ENCODE assay signal across 2 cellular contexts in the genomic region with DNA sequence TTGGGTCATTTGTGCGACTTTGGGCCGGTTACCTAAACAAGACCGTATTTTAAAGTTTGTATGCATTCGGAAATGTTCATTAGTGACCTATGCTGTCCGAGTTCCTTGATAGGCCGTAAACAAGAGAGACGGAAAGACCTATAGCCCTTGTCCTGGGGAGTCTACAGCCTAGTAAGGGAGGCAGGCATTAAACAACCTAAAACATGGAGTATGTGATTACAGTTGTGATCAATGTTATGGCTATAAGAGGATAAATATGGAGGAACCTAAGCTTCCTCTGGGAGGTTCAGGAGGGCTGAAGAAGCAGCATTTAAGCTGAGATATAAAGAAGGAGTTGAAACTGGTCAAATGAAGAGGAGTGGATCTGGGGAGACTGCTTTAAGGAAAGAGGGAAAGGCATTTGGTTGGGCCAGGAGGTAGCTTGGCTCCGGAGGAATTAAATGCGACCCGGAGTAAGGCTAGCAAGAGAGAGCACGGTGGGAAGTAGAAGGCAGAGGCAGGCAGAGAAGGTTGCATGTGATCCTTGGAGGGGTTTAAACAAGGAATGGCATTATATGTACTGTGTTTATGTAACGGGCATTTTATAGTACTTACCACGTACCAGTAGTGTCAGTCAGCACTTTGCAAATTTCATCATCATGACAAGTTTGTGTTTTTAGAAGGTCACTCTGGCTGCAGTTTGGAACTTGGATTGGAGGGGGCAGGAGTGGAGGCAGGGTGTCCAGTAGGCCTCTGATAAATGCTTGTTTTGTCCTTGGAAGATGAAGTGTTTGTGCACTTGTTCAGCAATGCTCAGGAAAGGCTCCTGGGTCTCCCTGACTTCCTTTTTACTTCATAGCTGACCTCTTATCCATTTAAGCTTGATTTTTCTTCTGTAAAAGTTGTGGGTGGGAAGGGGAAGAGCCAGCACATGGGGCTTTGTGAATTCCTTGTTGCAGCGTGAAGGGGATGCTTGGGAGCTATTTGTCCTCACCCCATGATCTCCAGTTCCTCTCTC.
TF ChIP-seq lines count a peak whose summit lies in the region.

No MANE protein-coding gene starts in this region.

TF ChIP-seq in SK-N-SH, 30 proteins besides CTCF, POLR2A, EP300 and RAD21 (continued from another document):
- TF ChIP-seq, protein P1, sequence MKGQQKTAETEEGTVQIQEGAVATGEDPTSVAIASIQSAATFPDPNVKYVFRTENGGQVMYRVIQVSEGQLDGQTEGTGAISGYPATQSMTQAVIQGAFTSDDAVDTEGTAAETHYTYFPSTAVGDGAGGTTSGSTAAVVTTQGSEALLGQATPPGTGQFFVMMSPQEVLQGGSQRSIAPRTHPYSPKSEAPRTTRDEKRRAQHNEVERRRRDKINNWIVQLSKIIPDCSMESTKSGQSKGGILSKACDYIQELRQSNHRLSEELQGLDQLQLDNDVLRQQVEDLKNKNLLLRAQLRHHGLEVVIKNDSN (IDR thresholded peaks at IDR 0.05; ENCODE audit: borderline replicate concordance, low read depth), result no peak
- TF ChIP-seq NFIC (IDR thresholded peaks at IDR 0.05; ENCODE audit: borderline replicate concordance) (no peak), CHD2 (IDR thresholded peaks at IDR 0.05; ENCODE audit: low read length, partially characterized antibody) (no peak), RCOR1 (IDR thresholded peaks at IDR 0.05; ENCODE audit: low read length) (no peak), FOXM1 (IDR thresholded peaks at IDR 0.05; ENCODE audit: low read depth) (no peak), MEF2A (IDR thresholded peaks at IDR 0.05; ENCODE audit: borderline replicate concordance, low read depth) (no peak), NRF1 (IDR thresholded peaks at IDR 0.05; ENCODE audit: low read depth, low read length) (no peak)
- TF ChIP-seq, protein P2, sequence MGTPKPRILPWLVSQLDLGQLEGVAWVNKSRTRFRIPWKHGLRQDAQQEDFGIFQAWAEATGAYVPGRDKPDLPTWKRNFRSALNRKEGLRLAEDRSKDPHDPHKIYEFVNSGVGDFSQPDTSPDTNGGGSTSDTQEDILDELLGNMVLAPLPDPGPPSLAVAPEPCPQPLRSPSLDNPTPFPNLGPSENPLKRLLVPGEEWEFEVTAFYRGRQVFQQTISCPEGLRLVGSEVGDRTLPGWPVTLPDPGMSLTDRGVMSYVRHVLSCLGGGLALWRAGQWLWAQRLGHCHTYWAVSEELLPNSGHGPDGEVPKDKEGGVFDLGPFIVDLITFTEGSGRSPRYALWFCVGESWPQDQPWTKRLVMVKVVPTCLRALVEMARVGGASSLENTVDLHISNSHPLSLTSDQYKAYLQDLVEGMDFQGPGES (IDR thresholded peaks at IDR 0.05; ENCODE audit: low read depth, low read length), result no peak
- TF ChIP-seq, protein P3, sequence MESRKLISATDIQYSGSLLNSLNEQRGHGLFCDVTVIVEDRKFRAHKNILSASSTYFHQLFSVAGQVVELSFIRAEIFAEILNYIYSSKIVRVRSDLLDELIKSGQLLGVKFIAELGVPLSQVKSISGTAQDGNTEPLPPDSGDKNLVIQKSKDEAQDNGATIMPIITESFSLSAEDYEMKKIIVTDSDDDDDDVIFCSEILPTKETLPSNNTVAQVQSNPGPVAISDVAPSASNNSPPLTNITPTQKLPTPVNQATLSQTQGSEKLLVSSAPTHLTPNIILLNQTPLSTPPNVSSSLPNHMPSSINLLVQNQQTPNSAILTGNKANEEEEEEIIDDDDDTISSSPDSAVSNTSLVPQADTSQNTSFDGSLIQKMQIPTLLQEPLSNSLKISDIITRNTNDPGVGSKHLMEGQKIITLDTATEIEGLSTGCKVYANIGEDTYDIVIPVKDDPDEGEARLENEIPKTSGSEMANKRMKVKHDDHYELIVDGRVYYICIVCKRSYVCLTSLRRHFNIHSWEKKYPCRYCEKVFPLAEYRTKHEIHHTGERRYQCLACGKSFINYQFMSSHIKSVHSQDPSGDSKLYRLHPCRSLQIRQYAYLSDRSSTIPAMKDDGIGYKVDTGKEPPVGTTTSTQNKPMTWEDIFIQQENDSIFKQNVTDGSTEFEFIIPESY (IDR thresholded peaks at IDR 0.05; ENCODE audit: borderline replicate concordance, low read depth), result no peak
- TF ChIP-seq, protein P4, sequence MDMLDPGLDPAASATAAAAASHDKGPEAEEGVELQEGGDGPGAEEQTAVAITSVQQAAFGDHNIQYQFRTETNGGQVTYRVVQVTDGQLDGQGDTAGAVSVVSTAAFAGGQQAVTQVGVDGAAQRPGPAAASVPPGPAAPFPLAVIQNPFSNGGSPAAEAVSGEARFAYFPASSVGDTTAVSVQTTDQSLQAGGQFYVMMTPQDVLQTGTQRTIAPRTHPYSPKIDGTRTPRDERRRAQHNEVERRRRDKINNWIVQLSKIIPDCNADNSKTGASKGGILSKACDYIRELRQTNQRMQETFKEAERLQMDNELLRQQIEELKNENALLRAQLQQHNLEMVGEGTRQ (IDR thresholded peaks at IDR 0.05; ENCODE audit: borderline replicate concordance, low read depth, low read length), result no peak
- TF ChIP-seq, protein P5, sequence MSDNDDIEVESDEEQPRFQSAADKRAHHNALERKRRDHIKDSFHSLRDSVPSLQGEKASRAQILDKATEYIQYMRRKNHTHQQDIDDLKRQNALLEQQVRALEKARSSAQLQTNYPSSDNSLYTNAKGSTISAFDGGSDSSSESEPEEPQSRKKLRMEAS (IDR thresholded peaks at IDR 0.05; ENCODE audit: low read depth), result no peak

TF ChIP-seq in SK-N-SH treated with all-trans-retinoic acid at 6 μM for 48 hours, 23 proteins besides CTCF, POLR2A, EP300 and RAD21 (continued from another document):
- TF ChIP-seq BACH2 (CRISPR knock-in tag; IDR thresholded peaks at IDR 0.05; ENCODE audit: borderline replicate concordance), result no peak
- TF ChIP-seq TCF4 (CRISPR knock-in tag; IDR thresholded peaks at IDR 0.05; ENCODE audit: borderline replicate concordance), result no peak
- no peak for TF ChIP-seq ZC3H10 (CRISPR knock-in tag; IDR thresholded peaks at IDR 0.05)
- TF ChIP-seq PPARA (CRISPR knock-in tag; IDR thresholded peaks at IDR 0.05; ENCODE audit: borderline replicate concordance), result no peak
